ENCODE assay signal across 22 cellular contexts in the genomic region with DNA sequence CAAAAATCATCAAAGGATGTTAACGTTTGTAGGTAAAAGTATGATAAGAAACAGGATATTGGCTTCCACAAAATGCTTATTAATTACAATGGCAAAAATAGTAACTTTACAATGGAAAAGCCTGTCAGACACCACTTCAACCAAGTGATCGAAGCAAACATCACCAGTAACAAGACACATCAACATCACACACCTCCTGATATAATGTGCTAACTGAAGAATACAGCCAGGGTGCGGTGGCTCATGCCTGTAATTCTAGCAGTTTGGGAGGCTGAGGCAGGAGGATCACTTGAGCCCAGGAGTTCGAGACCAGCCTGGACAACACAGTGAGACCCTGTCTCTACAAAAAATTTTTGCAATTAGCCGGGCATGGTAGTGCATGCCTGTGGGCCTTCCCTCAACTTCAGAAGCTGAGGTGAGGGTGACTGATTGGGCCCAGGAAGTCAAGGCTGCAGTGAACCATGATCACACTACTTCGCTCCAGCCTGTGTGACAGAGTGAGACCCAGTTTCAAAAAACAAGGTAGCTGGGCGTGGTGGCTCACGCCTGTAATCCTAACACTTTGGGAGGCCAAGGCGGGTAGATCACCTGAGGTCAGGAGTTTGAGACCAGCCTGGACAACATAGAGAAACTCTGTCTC. TPM values are rescaled to one million over a fixed set of nuclear protein-coding genes. Genes with fewer than 3 reads are reported as not detected.
DNase-seq lines count a peak whose midpoint lies in the region; ATAC-seq lines count a peak whose summit lies in the region.
"Had no signal": no experiment of that assay in that cellular context is flagged by ENCODE, and none has a peak within 500 bp of the region (broad histone marks: within the 10 kb centered on the region; RNA-seq: fewer than 3 reads in every experiment).

No MANE protein-coding gene starts in this region.

- peaks cover 88% of the 10 kb centered on the region for H3K4me1 Mint-ChIP-seq in activated naive CD4-positive, alpha-beta T cell treated with anti-CD3 and anti-CD28 coated beads, Interleukin-2, amount 10 ng/mL, durations not matched to agents 7 days and 5 days
- peaks cover 92 to 93% (median 93%) of the 10 kb centered on the region in 3 donors for H3K4me1 Mint-ChIP-seq in T-cell
- peaks cover 58% of the 10 kb centered on the region for H3K4me1 Mint-ChIP-seq in activated naive CD8-positive, alpha-beta T cell treated with anti-CD3 and anti-CD28 coated beads, Interleukin-2, amount 10 ng/mL, durations not matched to agents 7 days and 5 days
- H3K4me1 Mint-ChIP-seq in stimulated activated naive CD8-positive, alpha-beta T cell treated with anti-CD3 and anti-CD28 coated beads, Interleukin-15, amount 100 ng/mL, for 72 hours, result peaks cover 98% of the 10 kb centered on the region
- H3K4me1 Mint-ChIP-seq: mesothelial cell of epicardium, nephron had no signal

- no peak for DNase-seq in activated naive CD4-positive, alpha-beta T cell treated with anti-CD3 and anti-CD28 coated beads, Interleukin-2, amount 10 ng/mL, durations not matched to agents 7 days and 5 days
- DNase-seq in activated naive CD4-positive, alpha-beta T cell treated with Interleukin-2 at 50 U/mL for 16 hours, result no peak
- peak in 4 of 34 experiments; percentile 8 to 26 (median 16) for DNase-seq in T-cell
- no peak for DNase-seq in activated naive CD8-positive, alpha-beta T cell treated with anti-CD3 and anti-CD28 coated beads, Interleukin-2, amount 10 ng/mL, durations not matched to agents 7 days and 5 days
- no peak for DNase-seq in stimulated activated naive CD8-positive, alpha-beta T cell treated with anti-CD3 and anti-CD28 coated beads, Interleukin-15, amount 100 ng/mL, for 72 hours
- no peak for DNase-seq in NCI-H1092 treated with DMSO at 0.1 percent for 48 hours (lab: John Stamatoyannopoulos, UW)
- DNase-seq: DMS53, erythroblast, foreskin keratinocyte, GF-D8, H9, left ventricle myocardium inferior, MG63, NCI-H1436, NCI-H510A treated with DMSO at 0.1 percent for 48 hours, right cardiac atrium, SJCRH30, testis had no signal

- peaks cover 9% of the 10 kb centered on the region for H3K9me3 Mint-ChIP-seq in activated naive CD4-positive, alpha-beta T cell treated with anti-CD3 and anti-CD28 coated beads, Interleukin-2, amount 10 ng/mL, durations not matched to agents 7 days and 5 days
- peaks cover 0 to 9% (median 5%) of the 10 kb centered on the region in 3 donors for H3K9me3 Mint-ChIP-seq in T-cell
- peaks cover 6% of the 10 kb centered on the region for H3K9me3 Mint-ChIP-seq in activated naive CD8-positive, alpha-beta T cell treated with anti-CD3 and anti-CD28 coated beads, Interleukin-2, amount 10 ng/mL, durations not matched to agents 7 days and 5 days
- H3K9me3 Mint-ChIP-seq in stimulated activated naive CD8-positive, alpha-beta T cell treated with anti-CD3 and anti-CD28 coated beads, Interleukin-15, amount 100 ng/mL, for 72 hours, result peaks cover 0 to 5% of the 10 kb centered on the region in 2 donors

- peaks cover 70% of the 10 kb centered on the region for H3K36me3 Mint-ChIP-seq in activated naive CD4-positive, alpha-beta T cell treated with anti-CD3 and anti-CD28 coated beads, Interleukin-2, amount 10 ng/mL, durations not matched to agents 7 days and 5 days
- peaks cover 45% of the 10 kb centered on the region for H3K36me3 Mint-ChIP-seq in T-cell
- peaks cover 48% of the 10 kb centered on the region for H3K36me3 Mint-ChIP-seq in activated naive CD8-positive, alpha-beta T cell treated with anti-CD3 and anti-CD28 coated beads, Interleukin-2, amount 10 ng/mL, durations not matched to agents 7 days and 5 days

- ATAC-seq in T-cell (replicated peaks in 1 of 4), result peak; percentile 66 to 79 (median 76)
- ATAC-seq in activated naive CD8-positive, alpha-beta T cell treated with anti-CD3 and anti-CD28 coated beads, Interleukin-2, amount 10 ng/mL, durations not matched to agents 7 days and 5 days (ENCODE audit: low read depth), result peak; percentile 69
- ATAC-seq in stimulated activated naive CD8-positive, alpha-beta T cell treated with anti-CD3 and anti-CD28 coated beads, Interleukin-15, amount 100 ng/mL, for 72 hours, result peak; percentile 63
- ATAC-seq in GM21515 (IDR thresholded peaks at IDR 0.05; ENCODE audit: unreplicated experiment), result no peak
- ATAC-seq: foreskin keratinocyte, Panc1, right cardiac atrium had no signal

- no peak overlapping the region for H3K4me3 Mint-ChIP-seq in activated naive CD4-positive, alpha-beta T cell treated with anti-CD3 and anti-CD28 coated beads, Interleukin-2, amount 10 ng/mL, durations not matched to agents 7 days and 5 days
- H3K4me3 Mint-ChIP-seq in T-cell, result peak overlapping the region; percentile 29 to 51 (median 44)
- H3K4me3 Mint-ChIP-seq in activated naive CD8-positive, alpha-beta T cell treated with anti-CD3 and anti-CD28 coated beads, Interleukin-2, amount 10 ng/mL, durations not matched to agents 7 days and 5 days, result peak overlapping the region; percentile 57
- H3K4me3 Mint-ChIP-seq in stimulated activated naive CD8-positive, alpha-beta T cell treated with anti-CD3 and anti-CD28 coated beads, Interleukin-15, amount 100 ng/mL, for 72 hours, result peak overlapping the region; percentile 17 to 51
- H3K4me3 Mint-ChIP-seq: H9, mesothelial cell of epicardium, nephron had no signal

- no peaks in the 10 kb centered on the region for H3K27me3 Mint-ChIP-seq in activated naive CD4-positive, alpha-beta T cell treated with anti-CD3 and anti-CD28 coated beads, Interleukin-2, amount 10 ng/mL, durations not matched to agents 7 days and 5 days
- H3K27me3 Mint-ChIP-seq in T-cell, result no peaks in the 10 kb centered on the region
- no peaks in the 10 kb centered on the region for H3K27me3 Mint-ChIP-seq in activated naive CD8-positive, alpha-beta T cell treated with anti-CD3 and anti-CD28 coated beads, Interleukin-2, amount 10 ng/mL, durations not matched to agents 7 days and 5 days
- H3K27me3 Mint-ChIP-seq in stimulated activated naive CD8-positive, alpha-beta T cell treated with anti-CD3 and anti-CD28 coated beads, Interleukin-15, amount 100 ng/mL, for 72 hours, result no peaks in the 10 kb centered on the region

- CTCF ChIA-PET in activated naive CD4-positive, alpha-beta T cell treated with anti-CD3 and anti-CD28 coated beads, Interleukin-2, amount 10 ng/mL, durations not matched to agents 7 days and 5 days (lab: Charles Lee), result no interaction called here
- CTCF ChIA-PET in T-cell (lab: Charles Lee), result no interaction called here

- peak overlapping the region; percentile 82 for H3K27ac Mint-ChIP-seq in activated naive CD4-positive, alpha-beta T cell treated with anti-CD3 and anti-CD28 coated beads, Interleukin-2, amount 10 ng/mL, durations not matched to agents 7 days and 5 days
- H3K27ac Mint-ChIP-seq in T-cell, result peak overlapping the region; percentile 85 to 89
- peak overlapping the region; percentile 69 for H3K27ac Mint-ChIP-seq in activated naive CD8-positive, alpha-beta T cell treated with anti-CD3 and anti-CD28 coated beads, Interleukin-2, amount 10 ng/mL, durations not matched to agents 7 days and 5 days
- H3K27ac Mint-ChIP-seq in stimulated activated naive CD8-positive, alpha-beta T cell treated with anti-CD3 and anti-CD28 coated beads, Interleukin-15, amount 100 ng/mL, for 72 hours, result peak overlapping the region; percentile 45 to 49
- H3K27ac Mint-ChIP-seq: H9, mesothelial cell of epicardium, nephron had no signal

- POLR2A ChIA-PET in T-cell (lab: Charles Lee), result no interaction called here
- POLR2A ChIA-PET in activated naive CD8-positive, alpha-beta T cell treated with anti-CD3 and anti-CD28 coated beads, Interleukin-2, amount 10 ng/mL, durations not matched to agents 7 days and 5 days (lab: Charles Lee), result interaction anchor here (0.7 to 1.3 kb wide), 2 partner anchors 15 to 78 kb away, joined by 5 to 7 read pairs; a partner anchor contains a TSS

RNA-seq across cellular contexts. Expression of a gene that starts 15.0 kb away (rescaled TPM):
- 100 to 1,000 TPM; 185 to 220 (median 199) TPM for total RNA-seq in T-cell
- total RNA-seq in activated naive CD8-positive, alpha-beta T cell treated with anti-CD3 and anti-CD28 coated beads, Interleukin-2, amount 10 ng/mL, durations not matched to agents 7 days and 5 days, result 100 to 1,000 TPM; 124 to 152 TPM
